Comparison of ENCODE assay signal across 21 cellular contexts in genomic region chr1:48572134-48572533, GRCh38.
"Had no signal": no experiment of that assay in that cellular context is flagged by ENCODE, and none has a peak within 500 bp of the region (broad histone marks: within the 10 kb centered on the region; RNA-seq: fewer than 3 reads in every experiment).

No MANE protein-coding gene starts in this region.

- H3K27ac Mint-ChIP-seq: activated B cell treated with CpG ODN at 0.5 μM for 24 hours; activated CD8-positive, alpha-beta T cell treated with anti-CD3 and anti-CD28 coated beads for 36 hours; activated naive CD8-positive, alpha-beta T cell; activated T-helper 17 cell treated with anti-CD3 and anti-CD28 coated beads, Interleukin-2, amount 50 U/mL, for 72 hours; effector memory CD8-positive, alpha-beta T cell; T-helper 17 cell; T-helper 2 cell treated with Interferon-gamma antibody and Interleukin-4, amounts not matched to agents 5 μg/mL and 100 μg/mL, for 36 hours had no signal

- H3K36me3 Mint-ChIP-seq: activated naive CD8-positive, alpha-beta T cell had no signal

- DNase-seq: activated B cell treated with CpG ODN at 0.5 μM for 24 hours; activated CD4-positive, alpha-beta T cell treated with anti-CD3 and anti-CD28 coated beads, Interleukin-2, amount 50 U/mL, for 1 hour; activated effector memory CD4-positive, alpha-beta T cell treated with Interleukin-2 at 50 U/mL for 16 hours; activated gamma-delta T cell treated with Interleukin-2 at 50 U/mL for 16 hours; activated naive CD4-positive, alpha-beta T cell treated with anti-CD3 and anti-CD28 coated beads, Interleukin-2, amount 50 U/mL, for 16 hours; activated naive CD4-positive, alpha-beta T cell treated with Interleukin-2 at 50 U/mL for 16 hours; activated T-cell treated with anti-CD3 and anti-CD28 coated beads, Interleukin-2, amount 50 U/mL, for 4 hours; cortex of kidney; effector CD4-positive, alpha-beta T cell; effector memory CD8-positive, alpha-beta T cell; esophagus squamous epithelium; T-helper 17 cell had no signal

- H3K4me3 ChIP-seq: esophagus squamous epithelium, gastroesophageal sphincter had no signal

- H3K36me3 ChIP-seq: brain microvascular endothelial cell, esophagus squamous epithelium, gastroesophageal sphincter, WERI-Rb-1 had no signal

- H3K9me3 Mint-ChIP-seq: activated B cell treated with CpG ODN at 0.5 μM for 24 hours; activated CD8-positive, alpha-beta T cell treated with anti-CD3 and anti-CD28 coated beads for 36 hours; activated T-cell treated with anti-CD3 and anti-CD28 coated beads, Interleukin-2, amount 50 U/mL, for 4 hours; activated T-helper 17 cell treated with anti-CD3 and anti-CD28 coated beads, Interleukin-2, amount 50 U/mL, for 72 hours; effector memory CD8-positive, alpha-beta T cell; T-helper 2 cell treated with Interferon-gamma antibody and Interleukin-4, amounts not matched to agents 5 μg/mL and 100 μg/mL, for 36 hours had no signal

- H3K4me1 ChIP-seq: esophagus squamous epithelium, gastroesophageal sphincter had no signal

- H3K27me3 ChIP-seq: brain microvascular endothelial cell, gastroesophageal sphincter had no signal

- H3K27me3 Mint-ChIP-seq: activated naive CD8-positive, alpha-beta T cell had no signal

- H3K9me3 ChIP-seq: esophagus squamous epithelium, gastroesophageal sphincter had no signal

- H3K27ac ChIP-seq: brain microvascular endothelial cell, epithelial cell of prostate, esophagus squamous epithelium, gastroesophageal sphincter, WERI-Rb-1 had no signal

- H3K4me1 Mint-ChIP-seq: activated B cell treated with CpG ODN at 0.5 μM for 24 hours; activated T-helper 17 cell treated with anti-CD3 and anti-CD28 coated beads, Interleukin-2, amount 50 U/mL, for 72 hours had no signal

- H3K4me3 Mint-ChIP-seq: activated B cell treated with CpG ODN at 0.5 μM for 24 hours; activated CD8-positive, alpha-beta T cell treated with anti-CD3 and anti-CD28 coated beads for 36 hours; activated naive CD8-positive, alpha-beta T cell; activated T-cell treated with anti-CD3 and anti-CD28 coated beads, Interleukin-2, amount 50 U/mL, for 4 hours; activated T-helper 17 cell treated with anti-CD3 and anti-CD28 coated beads, Interleukin-2, amount 50 U/mL, for 72 hours; effector memory CD8-positive, alpha-beta T cell; T-helper 17 cell; T-helper 2 cell treated with Interferon-gamma antibody and Interleukin-4, amounts not matched to agents 5 μg/mL and 100 μg/mL, for 36 hours had no signal

- ATAC-seq: activated CD4-positive, CD25-positive, alpha-beta regulatory T cell treated with anti-CD3 and anti-CD28 coated beads, Interleukin-2, amount 50 U/mL, for 24 hours; activated T-cell treated with anti-CD3 and anti-CD28 coated beads, Interleukin-2, amount 50 U/mL, for 4 hours; activated T-helper 17 cell treated with anti-CD3 and anti-CD28 coated beads, Interleukin-2, amount 50 U/mL, for 72 hours; effector memory CD8-positive, alpha-beta T cell; gastroesophageal sphincter; T-helper 17 cell had no signal
